ENCODE assay signal across 8 cellular contexts in genomic region chr15:88467073-88467934, GRCh38.
A peak's percentile ranks its signal among the peaks of the same experiment; 100 is the strongest.
DNase-seq lines count a peak whose midpoint lies in the region; ATAC-seq and TF ChIP-seq lines count a peak whose summit lies in the region.

TSS of gene MRPL46 (minus strand) at chr15:88467388. CDS start at chr15:88467377, 11 bp downstream.
TSS of gene MRPS11 (plus strand) at chr15:88467708. CDS start at chr15:88467718, 10 bp downstream.

- ATAC-seq in GM18870 (IDR thresholded peaks at IDR 0.05; ENCODE audit: unreplicated experiment) (peak; percentile 76), HG03108 (IDR thresholded peaks at IDR 0.05; ENCODE audit: unreplicated experiment) (peak; percentile 86)

- TF ChIP-seq CTCF in VCaP (conservative IDR thresholded peaks at IDR 0.05) = no peak

- H3K27ac ChIP-seq in VCaP (peak within 1 kb of the TSS; percentile 95), iPS-20b (ENCODE audit: low read length) (peak within 1 kb of the TSS; percentile 78), skin epidermis (peak within 1 kb of the TSS; percentile 66 to 99 (median 97))

- H3K4me3 ChIP-seq in iPS-20b (ENCODE audit: low read length) (peak within 1 kb of the TSS; percentile 99), skin epidermis (peak within 1 kb of the TSS; percentile 73 to 95 (median 88))

- DNase-seq in ACHN (peak; percentile 86), NCI-H2171 treated with DMSO at 0.1 percent for 48 hours (lab: John Stamatoyannopoulos, UW) (peak; percentile 97), T47D (ENCODE audit: low read depth in 1 of 2, low spot score in 1 of 2) (peak; percentile 79 to 93)

- peak within 1 kb of the TSS; percentile 96 for H3K9ac ChIP-seq in iPS-20b (ENCODE audit: low read depth, low read length)

- H3K27me3 ChIP-seq in iPS-20b (ENCODE audit: insufficient read depth, low read length) = no peaks in the 10 kb centered on the region

- no peaks in the 10 kb centered on the region for H3K4me1 ChIP-seq in iPS-20b (ENCODE audit: insufficient read depth, low read length)

- H3K9me3 ChIP-seq in iPS-20b (ENCODE audit: insufficient read depth, low read depth, low read length) = no peaks in the 10 kb centered on the region

- H3K36me3 ChIP-seq in iPS-20b (ENCODE audit: insufficient read depth, low read depth, low read length) = peaks cover 50% of the 10 kb centered on the region

- in situ Hi-C loops in ACHN (cut with HindIII; ENCODE audit: low pct_ligation_motif_present, low pct_unique_long_range_greater_than_20kb, low sequenced_read_pairs) = no loop called here
- in situ Hi-C loops in T47D (cut with HindIII; ENCODE audit: low pct_unique_long_range_greater_than_20kb, low sequenced_read_pairs) = no loop called here

Comparison
In these comparisons a context has a peak if more than half of its experiments do, and no peak if none do; other contexts are left out.
1. Peak in every context shown above with its lines: DNase-seq, ATAC-seq, H3K4me3 ChIP-seq and H3K27ac ChIP-seq.